In genomic region chr2:197453914-197454398, GRCh38 we compare ENCODE assay signal across 8 cellular contexts. TPM values are rescaled to one million over a fixed set of nuclear protein-coding genes. Genes with fewer than 3 reads are reported as not detected.
A peak's percentile ranks its signal among the peaks of the same experiment; 100 is the strongest.
DNase-seq lines count a peak whose midpoint lies in the region; ATAC-seq and TF ChIP-seq lines count a peak whose summit lies in the region.

No MANE protein-coding gene starts in this region.

- intact Hi-C loops in right lobe of liver (cut with DNase I) (no loop called here), transverse colon (cut with DNase I; ENCODE audit: low total_unique reads) (no loop called here)

- CTCF ChIA-PET in activated naive CD4-positive, alpha-beta T cell treated with anti-CD3 and anti-CD28 coated beads, Interleukin-2, amount 10 ng/mL, durations not matched to agents 7 days and 5 days (lab: Charles Lee), result no interaction called here

- ATAC-seq in HG02798 (IDR thresholded peaks at IDR 0.05; ENCODE audit: poor library complexity, unreplicated experiment) (peak; percentile 22), right lobe of liver (peak; percentile 59 to 66 (median 62))

- peak overlapping the region; percentile 98 for H3K4me3 Mint-ChIP-seq in activated naive CD4-positive, alpha-beta T cell treated with anti-CD3 and anti-CD28 coated beads, Interleukin-2, amount 10 ng/mL, durations not matched to agents 7 days and 5 days
- peak overlapping the region; percentile 90 for H3K4me3 Mint-ChIP-seq in chondrocyte (ENCODE audit: unreplicated experiment)

- TF ChIP-seq CTCF in chondrocyte (IDR thresholded peaks at IDR 0.05) (no peak), right lobe of liver (IDR thresholded peaks at IDR 0.05) (no peak), transverse colon (IDR thresholded peaks at IDR 0.05) (no peak)

- peaks cover 42% of the 10 kb centered on the region for H3K4me1 Mint-ChIP-seq in activated naive CD4-positive, alpha-beta T cell treated with anti-CD3 and anti-CD28 coated beads, Interleukin-2, amount 10 ng/mL, durations not matched to agents 7 days and 5 days
- peaks cover 37% of the 10 kb centered on the region for H3K4me1 Mint-ChIP-seq in chondrocyte (ENCODE audit: low read depth)

- TF ChIP-seq EP300 in transverse colon (IDR thresholded peaks at IDR 0.05; ENCODE audit: low read depth), result no peak

- no peak for DNase-seq in activated naive CD4-positive, alpha-beta T cell treated with anti-CD3 and anti-CD28 coated beads, Interleukin-2, amount 10 ng/mL, durations not matched to agents 7 days and 5 days
- DNase-seq in activated naive CD4-positive, alpha-beta T cell treated with Interleukin-2 at 50 U/mL for 16 hours, result no peak
- DNase-seq in NCI-H524 treated with DMSO at 0.1 percent for 48 hours (lab: John Stamatoyannopoulos, UW) (peak; percentile 70), chondrocyte (ENCODE audit: low spot score) (no peak), right lobe of liver (peak; percentile 68 to 77 (median 70)), transverse colon (peak; percentile 77), pons (ENCODE audit: low spot score) (no peak)

- under 1% methylated on average over 11 of the region's 11 CpGs for WGBS in right lobe of liver (ENCODE audit: insufficient coverage, low coverage, low lambda C conversion rate, missing lambda C conversion rate)
- WGBS in transverse colon (ENCODE audit: low coverage in 1 of 2), 2 donors, result 0 to 1% methylated on average over 6 to 11 of the region's 11 CpGs

- no peaks in the 10 kb centered on the region for H3K9me3 ChIP-seq in right lobe of liver
- H3K9me3 ChIP-seq in transverse colon, result no peaks in the 10 kb centered on the region

- TF ChIP-seq POLR2A in right lobe of liver (IDR thresholded peaks at IDR 0.05) (no peak), transverse colon (IDR thresholded peaks at IDR 0.05) (no peak)

- peak overlapping the region; percentile 81 to 93 (median 86) for H3K4me3 ChIP-seq in right lobe of liver
- peak overlapping the region; percentile 54 to 93 (median 88) for H3K4me3 ChIP-seq in transverse colon

- H3K27me3 ChIP-seq in right lobe of liver (no peaks in the 10 kb centered on the region), transverse colon (no peaks in the 10 kb centered on the region)

- no peaks in the 10 kb centered on the region for H3K27me3 Mint-ChIP-seq in activated naive CD4-positive, alpha-beta T cell treated with anti-CD3 and anti-CD28 coated beads, Interleukin-2, amount 10 ng/mL, durations not matched to agents 7 days and 5 days
- no peaks in the 10 kb centered on the region for H3K27me3 Mint-ChIP-seq in chondrocyte (ENCODE audit: low read depth)

- H3K36me3 ChIP-seq in right lobe of liver (no peaks in the 10 kb centered on the region), transverse colon (no peaks in the 10 kb centered on the region)

- H3K36me3 Mint-ChIP-seq in activated naive CD4-positive, alpha-beta T cell treated with anti-CD3 and anti-CD28 coated beads, Interleukin-2, amount 10 ng/mL, durations not matched to agents 7 days and 5 days, result peaks cover 13% of the 10 kb centered on the region
- H3K36me3 Mint-ChIP-seq in chondrocyte (ENCODE audit: low read depth), result no peaks in the 10 kb centered on the region

- no peaks in the 10 kb centered on the region for H3K9me3 Mint-ChIP-seq in activated naive CD4-positive, alpha-beta T cell treated with anti-CD3 and anti-CD28 coated beads, Interleukin-2, amount 10 ng/mL, durations not matched to agents 7 days and 5 days
- H3K9me3 Mint-ChIP-seq in chondrocyte (ENCODE audit: low read depth), result no peaks in the 10 kb centered on the region

- in situ Hi-C loops in transverse colon (cut with MboI; ENCODE audit: low pct_ligation_motif_present in 1 of 4, low pct_unique_long_range_greater_than_20kb in 1 of 4, low sequenced_read_pairs in 3 of 4), result no loop called here

- H3K27ac ChIP-seq in right lobe of liver, result peak overlapping the region; percentile 98 to 99 (median 99)
- peak overlapping the region; percentile 93 to 100 (median 98) for H3K27ac ChIP-seq in transverse colon

- H3K4me1 ChIP-seq in right lobe of liver (peaks cover 0 to 35% (median 4%) of the 10 kb centered on the region in 4 donors), transverse colon (peaks cover 10 to 40% (median 17%) of the 10 kb centered on the region in 4 donors)

- peak overlapping the region; percentile 100 for H3K27ac Mint-ChIP-seq in activated naive CD4-positive, alpha-beta T cell treated with anti-CD3 and anti-CD28 coated beads, Interleukin-2, amount 10 ng/mL, durations not matched to agents 7 days and 5 days
- peak overlapping the region; percentile 99 for H3K27ac Mint-ChIP-seq in chondrocyte (ENCODE audit: unreplicated experiment)

RNA-seq across cellular contexts. Expression of gene COQ10B, which starts 0.6 kb away (rescaled TPM):
- total RNA-seq in chondrocyte (28.5 to 33.9 TPM (median 33.5 TPM) in 3 replicates), right lobe of liver (10 to 100 TPM; 11.7 to 23.7 (median 17.1) TPM), transverse colon (10 to 100 TPM; 10.1 to 80.8 (median 30.7) TPM)

RNA-seq across cellular contexts. Expression of gene SF3B1, which starts 19.1 kb away (rescaled TPM):
- total RNA-seq in chondrocyte, result 211 to 249 TPM (median 216 TPM) in 3 replicates
- 100 to 1,000 TPM in 3 of 6 experiments, 10 to 100 TPM in 3; 74.6 to 113 (median 100) TPM for total RNA-seq in right lobe of liver
- 100 to 1,000 TPM; 282 to 531 (median 394) TPM for total RNA-seq in transverse colon

RNA-seq across cellular contexts. Expression of gene HSPD1, which starts 45.7 kb away (rescaled TPM):
- total RNA-seq in chondrocyte, result 149 to 195 TPM (median 152 TPM) in 3 replicates
- total RNA-seq in right lobe of liver, result 100 to 1,000 TPM; 241 to 552 (median 353) TPM
- total RNA-seq in transverse colon, result 100 to 1,000 TPM in 2 of 4 donors, 10 to 100 TPM in 2; 75.9 to 149 (median 108) TPM

RNA-seq across cellular contexts. Expression of gene HSPE1, which starts 46.2 kb away (rescaled TPM):
- total RNA-seq in chondrocyte, result 55.2 to 99.6 TPM (median 55.4 TPM) in 3 replicates
- 100 to 1,000 TPM in 4 of 6 experiments, 10 to 100 TPM in 2; 91.8 to 318 (median 209) TPM for total RNA-seq in right lobe of liver
- 100 to 1,000 TPM in 2 of 4 donors, 1 to 10 TPM in 2; 3.4 to 151 (median 56.4) TPM for total RNA-seq in transverse colon

Comparison
In these comparisons a context has a peak if more than half of its experiments do, and no peak if none do; other contexts are left out.
1. DNase-seq: peak in NCI-H524 treated with DMSO at 0.1 percent for 48 hours (single experiment), right lobe of liver (3 of 3) and transverse colon (single experiment); none in activated naive CD4-positive, alpha-beta T cell treated with anti-CD3 and anti-CD28 coated beads, Interleukin-2, amount 10 ng/mL, durations not matched to agents 7 days and 5 days (single experiment), activated naive CD4-positive, alpha-beta T cell treated with Interleukin-2 at 50 U/mL for 16 hours (single experiment), chondrocyte (single experiment) and pons (single experiment).